In genomic region chr1:145957443-145958319, GRCh38 we compare ENCODE assay signal across 1 cellular context.
A peak's percentile ranks its signal among the peaks of the same experiment; 100 is the strongest.
TF ChIP-seq lines count a peak whose summit lies in the region.

Gene LIX1L, minus strand, starts transcription at chr1:145958017. Its CDS starts 90 bp downstream, at chr1:145957927.

TF ChIP-seq in HCT116, 20 proteins besides CTCF, POLR2A, EP300 and RAD21 (continued from another document):
- TF ChIP-seq ZBTB33 (IDR thresholded peaks at IDR 0.05; ENCODE audit: extremely low read depth, insufficient replicate concordance, low read length), result no peak
- peak; percentile 5 for TF ChIP-seq YY1 (IDR thresholded peaks at IDR 0.05; ENCODE audit: extremely low read depth, insufficient replicate concordance, low read depth, low read length)
